In genomic region chr2:226618875-226619605, GRCh38 we compare ENCODE assay signal across 19 cellular contexts.
DNase-seq lines count a peak whose midpoint lies in the region; ATAC-seq, FAIRE-seq and TF ChIP-seq lines count a peak whose summit lies in the region.
"Had no signal": no experiment of that assay in that cellular context is flagged by ENCODE, and none has a peak within 500 bp of the region (broad histone marks: within the 10 kb centered on the region; RNA-seq: fewer than 3 reads in every experiment).

No MANE protein-coding gene starts in this region.

- H3K4me3 Mint-ChIP-seq in Caco-2 (ENCODE audit: unreplicated experiment): peak overlapping the region; percentile 48
- H3K4me3 Mint-ChIP-seq: activated CD4-positive, alpha-beta T cell treated with anti-CD3 and anti-CD28 coated beads, Interleukin-2, amount 10 ng/mL, durations not matched to agents 7 days and 5 days; activated T-cell treated with anti-CD3 and anti-CD28 coated beads, Interleukin-2, amount 50 U/mL, for 4 hours had no signal

- H3K27me3 ChIP-seq in Caco-2 (replicated peaks; ENCODE audit: control insufficient read depth, insufficient read depth, low read length) (no peaks in the 10 kb centered on the region), HepG2 (ENCODE audit: control insufficient read depth in 1 of 2, insufficient read depth in 2 of 2, low read length in 2 of 2) (no peaks in the 10 kb centered on the region), trophoblast cell (ENCODE audit: insufficient read depth, low read length) (no peaks in the 10 kb centered on the region)
- H3K27me3 ChIP-seq: upper lobe of right lung had no signal

- no peak overlapping the region for H3K27ac Mint-ChIP-seq in Caco-2 (ENCODE audit: unreplicated experiment)

- no peaks in the 10 kb centered on the region for H3K27me3 Mint-ChIP-seq in Caco-2 (ENCODE audit: insufficient read depth, unreplicated experiment)

- H3K14ac ChIP-seq in trophoblast cell (ENCODE audit: low read length): no peak overlapping the region

- H4K20me1 ChIP-seq in HepG2 (ENCODE audit: insufficient read depth, low read length): no peaks in the 10 kb centered on the region

- H3K36me3 ChIP-seq in Caco-2 (ENCODE audit: control insufficient read depth, insufficient read depth, low read length): 0 out of 2 replicates have a peak, but pooled peaks cover 2% of the 10 kb centered on the region
- no peaks in the 10 kb centered on the region for H3K36me3 ChIP-seq in HepG2 (replicated peaks in 1 of 2; ENCODE audit: control insufficient read depth in 1 of 2, insufficient read depth in 2 of 2, low read length in 2 of 2)
- no peaks in the 10 kb centered on the region for H3K36me3 ChIP-seq in trophoblast cell (ENCODE audit: control insufficient read depth in 1 of 2, insufficient read depth in 2 of 2, low read length in 2 of 2)
- H3K36me3 ChIP-seq: upper lobe of right lung had no signal

- TF ChIP-seq RAD21 in HepG2 (CRISPR knock-in tag; IDR thresholded peaks at IDR 0.05): no peak

- peaks cover 20% of the 10 kb centered on the region for H3K9me3 Mint-ChIP-seq in Caco-2 (ENCODE audit: unreplicated experiment)
- H3K9me3 Mint-ChIP-seq: activated CD4-positive, alpha-beta T cell treated with anti-CD3 and anti-CD28 coated beads, Interleukin-2, amount 10 ng/mL, durations not matched to agents 7 days and 5 days; activated T-cell treated with anti-CD3 and anti-CD28 coated beads, Interleukin-2, amount 50 U/mL, for 4 hours had no signal

- H3K4me1 Mint-ChIP-seq in Caco-2 (ENCODE audit: low read depth, unreplicated experiment): peaks cover 26% of the 10 kb centered on the region
- H3K4me1 Mint-ChIP-seq: activated CD4-positive, alpha-beta T cell treated with anti-CD3 and anti-CD28 coated beads, Interleukin-2, amount 10 ng/mL, durations not matched to agents 7 days and 5 days had no signal

- POLR2A ChIA-PET in Caco-2 (lab: Charles Lee): no interaction called here
- POLR2A ChIA-PET in HepG2 (lab: Yijun Ruan, JAX): interaction anchor here (0.8 to 2.7 kb wide), 8 partner anchors 35 to 588 kb away, joined by 3 to 24 read pairs (median 6); partner anchors contain the start of gene IRS1

- BruUV-seq in Caco-2 (replicated peaks; lab: Mats Ljungman, UMichigan): no TSS peak
- BruUV-seq in HepG2 (replicated peaks; lab: Mats Ljungman, UMichigan): no TSS peak

- H2BK120ac ChIP-seq in trophoblast cell (ENCODE audit: insufficient read depth, low read length, poor library complexity): no peak overlapping the region

- H3K4me2 ChIP-seq in HepG2 (ENCODE audit: low read depth, low read length): peak overlapping the region; percentile 20
- H3K4me2 ChIP-seq in trophoblast cell (ENCODE audit: low read length): no peak overlapping the region

- 0% methylated on average over 2 of the region's 2 CpGs for WGBS in HepG2 (ENCODE audit: low lambda C conversion rate)
- WGBS in trophoblast cell (ENCODE audit: extremely low coverage, insufficient coverage, insufficient read length): no CpG with 5 or more reads among the region's 2 CpGs

- no peak overlapping the region for H2BK5ac ChIP-seq in trophoblast cell (ENCODE audit: low read depth, low read length, poor library complexity)

- TF ChIP-seq CTCF in Caco-2 (IDR thresholded peaks at IDR 0.05; ENCODE audit: insufficient read depth in 1 of 2, low read depth in 1 of 2, low read length in 1 of 2, severe bottlenecking in 1 of 2, unreplicated experiment in 1 of 2) (no peak), choroid plexus epithelial cell (conservative IDR thresholded peaks at IDR 0.05; ENCODE audit: low read depth, low read length) (no peak), HepG2 (CRISPR knock-in tag; IDR thresholded peaks at IDR 0.05) (no peak)

- peak; percentile 89 for FAIRE-seq in HepG2 (lab: Jason Lieb, UNC)
- FAIRE-seq: GM12891 had no signal

- ATAC-seq in HepG2 (peak; percentile 86), HG03045 (IDR thresholded peaks at IDR 0.05; ENCODE audit: unreplicated experiment) (no peak), GM18870 (IDR thresholded peaks at IDR 0.05; ENCODE audit: unreplicated experiment) (no peak)
- ATAC-seq: activated T-cell treated with anti-CD3 and anti-CD28 coated beads, Interleukin-2, amount 50 U/mL, for 4 hours; upper lobe of right lung had no signal

- H3K4me3 ChIP-seq in Caco-2 (ENCODE audit: low read depth, low read length) (no peak overlapping the region), choroid plexus epithelial cell (ENCODE audit: low read depth, low read length) (no peak overlapping the region), HepG2 (replicated peaks in 1 of 3; ENCODE audit: insufficient read depth in 1 of 3, low read depth in 2 of 3, low read length in 3 of 3) (peak overlapping the region in 1 of 3 experiments; percentile 18; a peak in 1 of 6 replicates), trophoblast cell (ENCODE audit: low read depth, low read length) (no peak overlapping the region)
- H3K4me3 ChIP-seq: dorsolateral prefrontal cortex, upper lobe of right lung had no signal

- H3K79me1 ChIP-seq in trophoblast cell (ENCODE audit: low read length): no peaks in the 10 kb centered on the region

- intact Hi-C loops in Caco-2 (cut with micrococcal nuclease; ENCODE audit: unreplicated experiment): loop anchor here (10.0 kb wide), 1 partner anchor 734 kb away; no protein-coding TSS in a partner anchor
- intact Hi-C loops in HepG2 (cut with micrococcal nuclease; ENCODE audit: unreplicated experiment): loop anchor here (1.0 to 10.0 kb wide), 8 partner anchors 20 to 404 kb away; no protein-coding TSS in a partner anchor

- TF ChIP-seq EP300 in HepG2 (IDR thresholded peaks at IDR 0.05; ENCODE audit: low read depth in 2 of 2, low read length in 2 of 2): peak; percentile 26 to 100; a peak in 2 of 4 replicates
- TF ChIP-seq EP300 in HepG2 (CRISPR knock-in tag; IDR thresholded peaks at IDR 0.05; ENCODE audit: borderline replicate concordance): peak; percentile 93; the same call in 1 of the 2 replicates

- peak overlapping the region; percentile 16; the same call in 1 of the 2 replicates for H3K9ac ChIP-seq in HepG2 (ENCODE audit: insufficient read depth, low read depth, low read length)
- H3K9ac ChIP-seq in trophoblast cell (ENCODE audit: low read length): no peak overlapping the region

- H2AFZ ChIP-seq in HepG2 (ENCODE audit: low read length): no peak overlapping the region
- H2AFZ ChIP-seq in trophoblast cell (ENCODE audit: insufficient read depth, low read length, poor library complexity): no peak overlapping the region

- H3K36me3 Mint-ChIP-seq in Caco-2 (ENCODE audit: insufficient read depth, unreplicated experiment): peaks cover 5% of the 10 kb centered on the region

- H3K27ac ChIP-seq in HepG2 (ENCODE audit: extremely low read length, insufficient read depth, low read length): peak overlapping the region; percentile 75
- no peak overlapping the region for H3K27ac ChIP-seq in trophoblast cell (ENCODE audit: low read depth, low read length)
- H3K27ac ChIP-seq: dorsolateral prefrontal cortex, upper lobe of right lung had no signal

- peak in 1 of 2 experiments; percentile 1 for DNase-seq in Caco-2
- peak; percentile 79 for DNase-seq in LoVo (ENCODE audit: low spot score)
- peak; percentile 76 for DNase-seq in choroid plexus epithelial cell (ENCODE audit: low read depth)
- DNase-seq in HepG2 (ENCODE audit: low spot score): peak; percentile 98
- no peak for DNase-seq in HCEC 1CT
- DNase-seq in trophoblast cell: no peak
- DNase-seq: activated CD4-positive, alpha-beta T cell treated with anti-CD3 and anti-CD28 coated beads, Interleukin-2, amount 10 ng/mL, durations not matched to agents 7 days and 5 days; activated T-cell treated with anti-CD3 and anti-CD28 coated beads, Interleukin-2, amount 50 U/mL, for 4 hours; amniotic stem cell; dorsolateral prefrontal cortex; NCI-H146; NK-92 treated with Interleukin-12 subunit alpha and Interleukin-12 subunit beta, amount 100 ng/mL, for 24 hours; Right ventricle myocardium superior; stimulated activated CD4-positive, alpha-beta T cell treated with anti-CD3 and anti-CD28 coated beads, Interleukin-2, amount 100 ng/mL, for 48 hours; T-helper 9 cell; upper lobe of right lung had no signal

- CTCF ChIA-PET in Caco-2 (lab: Charles Lee): no interaction called here
- CTCF ChIA-PET in HepG2 (lab: Yijun Ruan, JAX; ENCODE audit: low intra/inter-chr PET ratio, low total read pairs): no interaction called here

- no peak overlapping the region for H3K4ac ChIP-seq in trophoblast cell (ENCODE audit: low read depth, low read length)

- no peak overlapping the region for H3K18ac ChIP-seq in trophoblast cell (ENCODE audit: low read length)

- no peak overlapping the region for H4K91ac ChIP-seq in trophoblast cell (ENCODE audit: low read depth, low read length)

- H2AK5ac ChIP-seq in trophoblast cell (ENCODE audit: low read length): no peak overlapping the region

- H4K8ac ChIP-seq in trophoblast cell (ENCODE audit: low read depth, low read length): no peak overlapping the region

- H3K9me3 ChIP-seq in Caco-2 (no peaks in the 10 kb centered on the region), HepG2 (ENCODE audit: low read length) (peaks cover 9% of the 10 kb centered on the region), trophoblast cell (ENCODE audit: insufficient read depth, low read depth, low read length) (no peaks in the 10 kb centered on the region)
- H3K9me3 ChIP-seq: upper lobe of right lung had no signal

- in situ Hi-C loops in HepG2 (cut with HindIII; ENCODE audit: extremely low pct_ligation_motif_present, low pct_unique_long_range_greater_than_20kb): loop anchor here (25.0 kb wide), 1 partner anchor 732 kb away; no protein-coding TSS in a partner anchor

- H3K79me2 ChIP-seq in HepG2 (ENCODE audit: insufficient read depth, low read length): no peaks in the 10 kb centered on the region
- H3K79me2 ChIP-seq in trophoblast cell (ENCODE audit: control insufficient read depth, insufficient read depth, low read length, poor library complexity): no peaks in the 10 kb centered on the region

- no peak overlapping the region for H4K12ac ChIP-seq in trophoblast cell (ENCODE audit: low read depth, low read length)

- no peak overlapping the region for H2BK12ac ChIP-seq in trophoblast cell (ENCODE audit: low read length)

- H3K4me1 ChIP-seq in Caco-2 (peaks cover 18% of the 10 kb centered on the region), HepG2 (ENCODE audit: insufficient read depth, low read length) (peaks cover 66% of the 10 kb centered on the region), trophoblast cell (ENCODE audit: control insufficient read depth in 1 of 2, insufficient read depth in 2 of 2, low read length in 2 of 2) (peaks cover 0 to 2% of the 10 kb centered on the region in 2 experiments)
- H3K4me1 ChIP-seq: upper lobe of right lung had no signal

- TF ChIP-seq POLR2A in HepG2 (IDR thresholded peaks at IDR 0.05; ENCODE audit: insufficient read depth in 1 of 2, low read depth in 2 of 2, low read length in 2 of 2): no peak

- H3K23ac ChIP-seq in trophoblast cell (ENCODE audit: low read length): no peak overlapping the region

Comparison
In these comparisons a context has a peak if more than half of its experiments do, and no peak if none do; other contexts are left out.
1. DNase-seq: peak in LoVo (single experiment), choroid plexus epithelial cell (single experiment) and HepG2 (single experiment); none in HCEC 1CT (single experiment) and trophoblast cell (0 of 2).